ENCODE assay signal across 23 cellular contexts in the genomic region with DNA sequence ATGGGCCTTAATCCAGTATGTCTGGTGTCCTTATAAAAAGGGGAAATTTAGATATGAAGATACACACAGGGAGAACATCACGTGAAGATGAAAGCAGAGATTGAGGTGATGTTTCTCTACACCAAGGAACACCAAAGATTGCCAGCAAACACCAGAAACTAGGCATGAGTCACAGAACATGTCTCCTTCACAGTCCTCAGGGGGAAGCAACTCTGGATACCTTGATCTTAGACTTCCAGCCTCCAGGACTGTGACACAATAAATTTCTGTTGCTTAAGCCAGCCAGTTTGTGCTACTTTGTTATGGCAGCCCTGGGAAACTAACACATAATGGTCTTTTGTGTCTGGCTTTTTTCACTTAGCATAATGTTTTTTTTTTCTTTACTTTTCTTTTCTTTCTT. TPM values are rescaled to one million over a fixed set of nuclear protein-coding genes. Genes with fewer than 3 reads are reported as not detected.
A peak's percentile ranks its signal among the peaks of the same experiment; 100 is the strongest.
DNase-seq lines count a peak whose midpoint lies in the region; ATAC-seq, FAIRE-seq and TF ChIP-seq lines count a peak whose summit lies in the region.
"Had no signal": no experiment of that assay in that cellular context is flagged by ENCODE, and none has a peak within 500 bp of the region (broad histone marks: within the 10 kb centered on the region; RNA-seq: fewer than 3 reads in every experiment).

No MANE protein-coding gene starts in this region.

- H3K4me2 ChIP-seq in K562 (ENCODE audit: insufficient read depth, low read length), result no peak overlapping the region
- H3K4me2 ChIP-seq: KMS-11 had no signal

- H3K79me2 ChIP-seq in K562 (ENCODE audit: control insufficient read depth, insufficient read depth, low read length), result no peaks in the 10 kb centered on the region; the same call in 2 of the 3 replicates

- 50% methylated on average over 1 of the region's 1 CpG for WGBS in K562 (ENCODE audit: insufficient coverage, low coverage, missing lambda C conversion rate)

- H3K9me1 ChIP-seq in K562 (ENCODE audit: control insufficient read depth, insufficient read depth, low read length), result no peaks in the 10 kb centered on the region

- ATAC-seq in K562, result no peak

- no peaks in the 10 kb centered on the region for H4K20me1 ChIP-seq in K562 (replicated peaks; ENCODE audit: control insufficient read depth, insufficient read depth, low read length)

- DNase-seq in A172 (ENCODE audit: low spot score) (peak; percentile 11), LNCaP clone FGC (ENCODE audit: low read depth) (peak; percentile 41), K562 (ENCODE audit: extremely low read depth in 1 of 4, low spot score in 3 of 4) (peak in 1 of 4 experiments; percentile 4), islet precursor cell (peak; percentile 57), RPMI8226 (no peak), HuH-7 (ENCODE audit: low spot score) (no peak), tibial artery (no peak)
- no peak for DNase-seq in activated CD4-positive, alpha-beta T cell treated with anti-CD3 and anti-CD28 coated beads for 48 hours
- DNase-seq: BE2C; Caco-2; CD4-positive, alpha-beta memory T cell; DMS 273 treated with DMSO at 0.1 percent for 48 hours; DMS79 treated with DMSO at 0.1 percent for 48 hours; H9; NCI-H1694 treated with DMSO at 0.1 percent for 48 hours; NCI-H2081 treated with DMSO at 0.1 percent for 48 hours; NCI-H2171 treated with DMSO at 0.1 percent for 48 hours; NCI-H446; NCI-H526; Right ventricle myocardium superior had no signal

- CTCF ChIA-PET in K562 (lab: Yijun Ruan, JAX; ENCODE audit: low intra/inter-chr PET ratio), result no interaction called here

- H3K4me3 ChIP-seq in LNCaP clone FGC (ENCODE audit: low read depth, low read length), result no peak overlapping the region
- no peak overlapping the region for H3K4me3 ChIP-seq in K562
- no peak overlapping the region for H3K4me3 ChIP-seq in tibial artery

- no peak overlapping the region for H3K9ac ChIP-seq in K562 (ENCODE audit: insufficient read depth in 1 of 2, low read depth in 2 of 2, low read length in 2 of 2)
- H3K9ac ChIP-seq: KMS-11 had no signal

- H3K27me3 ChIP-seq in K562 (ENCODE audit: control insufficient read depth in 2 of 2, insufficient read depth in 2 of 2, low read length in 2 of 2) (no peaks in the 10 kb centered on the region; a peak in 1 of 5 replicates), tibial artery (no peaks in the 10 kb centered on the region)
- H3K27me3 ChIP-seq: BE2C had no signal

- H2AFZ ChIP-seq in K562 (ENCODE audit: low read depth, low read length), result peak overlapping the region; percentile 34

- H3K4me1 ChIP-seq in K562 (replicated peaks in 1 of 2; ENCODE audit: control insufficient read depth in 2 of 2, insufficient read depth in 2 of 2, low read length in 2 of 2), result peaks cover 31 to 46% of the 10 kb centered on the region in 2 experiments
- no peaks in the 10 kb centered on the region for H3K4me1 ChIP-seq in tibial artery
- H3K4me1 ChIP-seq: BE2C had no signal

- no peaks in the 10 kb centered on the region for H3K9me3 ChIP-seq in K562 (replicated peaks; ENCODE audit: control insufficient read depth, insufficient read depth, low read depth, low read length)
- H3K9me3 ChIP-seq in tibial artery, result no peaks in the 10 kb centered on the region
- H3K9me3 ChIP-seq: BE2C, Caco-2 had no signal

- POLR2A ChIA-PET in K562 (lab: Yijun Ruan, JAX), result no interaction called here

- H3K36me3 ChIP-seq in K562 (ENCODE audit: control insufficient read depth, insufficient read depth, low read length), result no peaks in the 10 kb centered on the region
- H3K36me3 ChIP-seq in tibial artery, result no peaks in the 10 kb centered on the region
- H3K36me3 ChIP-seq: BE2C had no signal

- no peak for FAIRE-seq in K562 (lab: Jason Lieb, UNC)
- FAIRE-seq: A204.1 had no signal

- TF ChIP-seq EP300 in K562 (IDR thresholded peaks at IDR 0.05; ENCODE audit: low read length), result no peak

- intact Hi-C loops in K562 (cut with micrococcal nuclease), result no loop called here
- intact Hi-C loops in tibial artery (cut with DNase I; ENCODE audit: low total_unique reads), result no loop called here

- no TSS peak for BruUV-seq in K562 (replicated peaks; lab: Mats Ljungman, UMichigan)

- TF ChIP-seq CTCF in LNCaP clone FGC (IDR thresholded peaks at IDR 0.05; ENCODE audit: control insufficient read depth, extremely low read depth, insufficient read depth), result no peak
- no peak for TF ChIP-seq CTCF in K562 (IDR thresholded peaks at IDR 0.05 in 2 of 3, conservative IDR thresholded peaks at IDR 0.05 in 1 of 3; ENCODE audit: insufficient read depth in 2 of 3, low read depth in 1 of 3, low read length in 3 of 3)
- no peak for TF ChIP-seq CTCF in tibial artery (IDR thresholded peaks at IDR 0.05)

- TF ChIP-seq RAD21 in K562 (CRISPR knock-in tag; conservative IDR thresholded peaks at IDR 0.05 in 1 of 2, IDR thresholded peaks at IDR 0.05 in 1 of 2), result no peak

- in situ Hi-C loops in K562 (cut with MboI), result no loop called here

- no peak overlapping the region for H3K27ac ChIP-seq in K562 (ENCODE audit: extremely low read depth, low read depth, low read length)
- no peak overlapping the region for H3K27ac ChIP-seq in tibial artery
- H3K27ac ChIP-seq: HL-60, KMS-11 had no signal

- no peak for TF ChIP-seq POLR2A in K562 (conservative IDR thresholded peaks at IDR 0.05)

TF ChIP-seq in K562, 482 proteins besides CTCF, POLR2A, EP300 and RAD21 (continues in another document):
- TF ChIP-seq GTF2F1 (IDR thresholded peaks at IDR 0.05; ENCODE audit: low read depth, low read length) (no peak), OTX1 (CRISPR knock-in tag; IDR thresholded peaks at IDR 0.05) (no peak), ZBED1 (IDR thresholded peaks at IDR 0.05) (no peak), ZNF212 (CRISPR knock-in tag; IDR thresholded peaks at IDR 0.05) (no peak), FOSL1 (tag; conservative IDR thresholded peaks at IDR 0.05) (peak; percentile 43; the same call in 1 of the 2 replicates), KDM2B (CRISPR knock-in tag; IDR thresholded peaks at IDR 0.05) (no peak), ZNF696 (CRISPR knock-in tag; conservative IDR thresholded peaks at IDR 0.05) (no peak), GTF2A2 (tag; IDR thresholded peaks at IDR 0.05) (no peak)
- TF ChIP-seq, protein P1, sequence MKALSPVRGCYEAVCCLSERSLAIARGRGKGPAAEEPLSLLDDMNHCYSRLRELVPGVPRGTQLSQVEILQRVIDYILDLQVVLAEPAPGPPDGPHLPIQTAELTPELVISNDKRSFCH (CRISPR knock-in tag; IDR thresholded peaks at IDR 0.05), result no peak
- TF ChIP-seq, protein P1 (tag; IDR thresholded peaks at IDR 0.05), result no peak

RNA-seq across cellular contexts. Expression of a gene that starts 41.2 kb away (rescaled TPM):
- 29.0 and 32.7 TPM in 2 replicates for total RNA-seq in A172 (2014; rRNA removed; shearing (Covaris generic))
- 46.0 and 136 TPM in 2 replicates for total RNA-seq in K562 (2011; cell fraction: chromatin; rRNA removed; ENCODE audit: low replicate concordance)
- 19.3 and 35.9 TPM in 2 replicates for total RNA-seq in K562 (2011; cell fraction: nucleolus; rRNA removed)
- 54.3 and 86.7 TPM in 2 replicates for total RNA-seq in K562 (2011; cell fraction: nucleoplasm; rRNA removed)
- total RNA-seq in K562 (2014; rRNA removed), result 53.8 and 55.9 TPM in 2 replicates
- total RNA-seq in K562 (2014; rRNA removed; fragmentation: Illumina TruSeq; extraction: Trizol), result 84.0 and 87.4 TPM in 2 replicates
- total RNA-seq in K562 (2015; rRNA removed; fragmentation: Illumina TruSeq; extraction: Trizol), result 67.9 and 75.3 TPM in 2 replicates
- total RNA-seq in K562 (2021), result 66.5 and 73.5 TPM in 2 replicates
- polyA plus RNA-seq in K562 (2011; rRNA removed), result 54.7 and 72.2 TPM in 2 replicates
- polyA plus RNA-seq in K562 (2011; cell fraction: cytosol; rRNA removed), result 13.6 and 21.7 TPM in 2 replicates
- polyA plus RNA-seq in K562 (2011; cell fraction: nucleus; rRNA removed), result 71.8 and 82.8 TPM in 2 replicates
- polyA plus RNA-seq in K562 (2012), result 64.9 and 101 TPM in 2 replicates
- polyA plus RNA-seq in K562 (2014; fragmentation: Illumina TruSeq; extraction: Trizol), result 56.1 and 70.2 TPM in 2 replicates
- polyA plus RNA-seq in K562 (2014; fragmentation: Nextera tagmentation; extraction: Ambion mirVana), result 10 to 100 TPM; 27.7 to 27.8 TPM
- 52.1 and 56.0 TPM in 2 replicates for polyA plus RNA-seq in K562 (2014; rRNA removed)
- 77.1 and 87.7 TPM in 2 replicates for polyA minus RNA-seq in K562 (2011; rRNA and poly(A)+ RNA removed)
- 22.9 and 56.2 TPM in 2 replicates for polyA minus RNA-seq in K562 (2011; cell fraction: cytosol; rRNA and poly(A)+ RNA removed)
- 30.8 and 58.6 TPM in 2 replicates for polyA minus RNA-seq in K562 (2011; cell fraction: nucleus; rRNA and poly(A)+ RNA removed)

RNA-seq across cellular contexts. Expression of a gene that starts 46.4 kb away (rescaled TPM):
- total RNA-seq in A172 (2014; rRNA removed; shearing (Covaris generic)), result 0.26 TPM in 2 replicates
- total RNA-seq in K562 (2011; cell fraction: chromatin; rRNA removed; ENCODE audit: low replicate concordance), result 0.67 and 3.0 TPM in 2 replicates
- total RNA-seq in K562 (2011; cell fraction: nucleolus; rRNA removed), result 2.5 and 3.2 TPM in 2 replicates
- total RNA-seq in K562 (2011; cell fraction: nucleoplasm; rRNA removed), result 0.76 and 0.88 TPM in 2 replicates
- total RNA-seq in K562 (2014; rRNA removed), result 0.53 and 0.64 TPM in 2 replicates
- 0.13 and 0.18 TPM in 2 replicates for total RNA-seq in K562 (2014; rRNA removed; fragmentation: Illumina TruSeq; extraction: Trizol)
- 0.25 and 0.38 TPM in 2 replicates for total RNA-seq in K562 (2015; rRNA removed; fragmentation: Illumina TruSeq; extraction: Trizol)
- 1.2 and 1.3 TPM in 2 replicates for total RNA-seq in K562 (2021)
- 0.18 and 0.28 TPM in 2 replicates for polyA plus RNA-seq in K562 (2011; rRNA removed)
- 0.19 and 0.67 TPM in 2 replicates for polyA plus RNA-seq in K562 (2011; cell fraction: cytosol; rRNA removed)
- polyA plus RNA-seq in K562 (2011; cell fraction: nucleus; rRNA removed), result 1.3 and 2.9 TPM in 2 replicates
- polyA plus RNA-seq in K562 (2012), result 0.25 and 0.68 TPM in 2 replicates
- 0.13 and 0.29 TPM in 2 replicates for polyA plus RNA-seq in K562 (2014; fragmentation: Illumina TruSeq; extraction: Trizol)
- polyA plus RNA-seq in K562 (2014; fragmentation: Nextera tagmentation; extraction: Ambion mirVana), result not detected
- 0.43 and 0.44 TPM in 2 replicates for polyA plus RNA-seq in K562 (2014; rRNA removed)
- polyA minus RNA-seq in K562 (2011; rRNA and poly(A)+ RNA removed), result 0.24 and 0.91 TPM in 2 replicates
- 1.3 and 2.3 TPM in 2 replicates for polyA minus RNA-seq in K562 (2011; cell fraction: cytosol; rRNA and poly(A)+ RNA removed)
- polyA minus RNA-seq in K562 (2011; cell fraction: nucleus; rRNA and poly(A)+ RNA removed), result 1.1 and 1.2 TPM in 2 replicates
- total RNA-seq: CD4-positive, alpha-beta memory T cell; Right ventricle myocardium superior had no signal
- polyA plus RNA-seq: CD4-positive, alpha-beta memory T cell had no signal

Comparison
In these comparisons a context has a peak if more than half of its experiments do, and no peak if none do; other contexts are left out.
1. DNase-seq: peak in A172 (single experiment), LNCaP clone FGC (single experiment) and islet precursor cell (single experiment); none in RPMI8226 (single experiment), HuH-7 (single experiment), activated CD4-positive, alpha-beta T cell treated with anti-CD3 and anti-CD28 coated beads for 48 hours (single experiment) and tibial artery (0 of 2).